Comparison of ENCODE assay signal across 24 cellular contexts in the genomic region with DNA sequence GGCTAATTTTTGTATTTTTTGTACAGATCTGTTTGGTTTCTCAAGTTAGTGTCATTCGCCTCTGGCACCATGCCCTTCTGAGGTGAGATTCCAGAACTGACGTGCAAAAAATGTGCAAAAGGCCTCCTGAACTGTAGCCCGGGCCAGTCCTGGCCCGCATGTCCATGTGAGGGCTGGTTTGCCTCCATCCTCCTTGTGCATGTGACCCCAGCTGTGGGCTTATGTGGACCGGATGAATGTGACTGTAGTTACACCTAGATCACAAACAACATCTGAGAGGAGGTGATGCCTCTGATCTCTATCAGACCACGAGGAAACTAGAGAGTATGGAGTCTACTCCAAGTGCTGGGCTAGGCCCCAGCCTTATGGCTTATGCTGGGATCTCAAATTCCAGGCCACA.
DNase-seq lines count a peak whose midpoint lies in the region; ATAC-seq lines count a peak whose summit lies in the region.
"Had no signal": no experiment of that assay in that cellular context is flagged by ENCODE, and none has a peak within 500 bp of the region (broad histone marks: within the 10 kb centered on the region; RNA-seq: fewer than 3 reads in every experiment).

No MANE protein-coding gene starts in this region.

- H3K27ac ChIP-seq in epithelial cell of prostate (peak overlapping the region; percentile 54), trophoblast cell (ENCODE audit: low read depth, low read length) (no peak overlapping the region)
- H3K27ac ChIP-seq: BLaER1 had no signal

- H3K9ac ChIP-seq in trophoblast cell (ENCODE audit: low read length): no peak overlapping the region
- H3K9ac ChIP-seq: BLaER1 had no signal

- intact Hi-C loops in activated CD4-positive, alpha-beta memory T cell treated with anti-CD3 and anti-CD28 coated beads for 36 hours (cut with micrococcal nuclease): no loop called here
- intact Hi-C loops in cardiac septum (cut with DNase I): loop anchor here (10.0 kb wide), 1 partner anchor 236 kb away; no protein-coding TSS in a partner anchor
- intact Hi-C loops in left cardiac atrium (cut with DNase I): no loop called here

- no peak for DNase-seq in activated CD4-positive, alpha-beta memory T cell treated with anti-CD3 and anti-CD28 coated beads, Interleukin-2, amount 10 ng/mL, durations not matched to agents 7 days and 5 days
- no peak for DNase-seq in activated CD4-positive, alpha-beta memory T cell treated with anti-CD3 and anti-CD28 coated beads for 36 hours
- DNase-seq in cardiac septum (ENCODE audit: low spot score) (peak; percentile 19), left cardiac atrium (no peak), epithelial cell of prostate (ENCODE audit: low read depth, low spot score) (no peak), trophoblast cell (peak; percentile 95 to 96), NCI-H1930 (lab: John Stamatoyannopoulos, UW) (no peak)
- no peak for DNase-seq in activated naive CD4-positive, alpha-beta T cell treated with anti-CD3 and anti-CD28 coated beads, Interleukin-2, amount 10 ng/mL, durations not matched to agents 7 days and 5 days
- DNase-seq: 8988T; ACHN; C1 segment of cervical spinal cord; CD4-positive, alpha-beta memory T cell; CD4-positive, CD25-positive, alpha-beta regulatory T cell; CD8-positive, alpha-beta memory T cell; COR-L47; DMS153; DMS53; DMS79; DND-41; GDM1 had no signal

- no peak overlapping the region for H4K12ac ChIP-seq in trophoblast cell (ENCODE audit: low read depth, low read length)

- H3K79me1 ChIP-seq in trophoblast cell (ENCODE audit: low read length): no peaks in the 10 kb centered on the region

- H3K27me3 Mint-ChIP-seq in activated CD4-positive, alpha-beta memory T cell treated with anti-CD3 and anti-CD28 coated beads, Interleukin-2, amount 10 ng/mL, durations not matched to agents 7 days and 5 days: no peaks in the 10 kb centered on the region
- no peaks in the 10 kb centered on the region for H3K27me3 Mint-ChIP-seq in activated CD4-positive, alpha-beta memory T cell treated with anti-CD3 and anti-CD28 coated beads for 36 hours
- H3K27me3 Mint-ChIP-seq in activated naive CD4-positive, alpha-beta T cell treated with anti-CD3 and anti-CD28 coated beads, Interleukin-2, amount 10 ng/mL, durations not matched to agents 7 days and 5 days: no peaks in the 10 kb centered on the region
- H3K27me3 Mint-ChIP-seq: CD4-positive, alpha-beta memory T cell; CD4-positive, CD25-positive, alpha-beta regulatory T cell had no signal

- no peaks in the 10 kb centered on the region for H3K36me3 ChIP-seq in trophoblast cell (ENCODE audit: control insufficient read depth in 1 of 2, insufficient read depth in 2 of 2, low read length in 2 of 2)
- H3K36me3 ChIP-seq: BE2C had no signal

- ATAC-seq in left cardiac atrium: no peak
- ATAC-seq: GM12878 had no signal

- no peak overlapping the region for H2BK12ac ChIP-seq in trophoblast cell (ENCODE audit: low read length)

- H3K9me3 ChIP-seq in trophoblast cell (ENCODE audit: insufficient read depth, low read depth, low read length): no peaks in the 10 kb centered on the region
- H3K9me3 ChIP-seq: BE2C, BLaER1 had no signal

- no peak overlapping the region for H4K91ac ChIP-seq in trophoblast cell (ENCODE audit: low read depth, low read length)

- CTCF ChIA-PET in activated CD4-positive, alpha-beta memory T cell treated with anti-CD3 and anti-CD28 coated beads, Interleukin-2, amount 10 ng/mL, durations not matched to agents 7 days and 5 days (lab: Charles Lee): interaction anchor here (1.3 kb wide), 1 partner anchor 17 kb away, joined by 4 read pairs; no protein-coding TSS in a partner anchor
- CTCF ChIA-PET in activated CD4-positive, alpha-beta memory T cell treated with anti-CD3 and anti-CD28 coated beads for 36 hours (lab: Charles Lee): no interaction called here
- CTCF ChIA-PET in activated naive CD4-positive, alpha-beta T cell treated with anti-CD3 and anti-CD28 coated beads, Interleukin-2, amount 10 ng/mL, durations not matched to agents 7 days and 5 days (lab: Charles Lee): no interaction called here

- H3K18ac ChIP-seq in trophoblast cell (ENCODE audit: low read length): no peak overlapping the region

- H3K23ac ChIP-seq in trophoblast cell (ENCODE audit: low read length): no peak overlapping the region

- H2AFZ ChIP-seq in trophoblast cell (ENCODE audit: insufficient read depth, low read length, poor library complexity): no peak overlapping the region

- H3K27ac Mint-ChIP-seq in activated CD4-positive, alpha-beta memory T cell treated with anti-CD3 and anti-CD28 coated beads, Interleukin-2, amount 10 ng/mL, durations not matched to agents 7 days and 5 days: peak overlapping the region; percentile 26
- no peak overlapping the region for H3K27ac Mint-ChIP-seq in activated CD4-positive, alpha-beta memory T cell treated with anti-CD3 and anti-CD28 coated beads for 36 hours
- H3K27ac Mint-ChIP-seq in activated naive CD4-positive, alpha-beta T cell treated with anti-CD3 and anti-CD28 coated beads, Interleukin-2, amount 10 ng/mL, durations not matched to agents 7 days and 5 days: no peak overlapping the region
- H3K27ac Mint-ChIP-seq: CD14-positive monocyte had no signal

- H3K4me1 Mint-ChIP-seq in activated CD4-positive, alpha-beta memory T cell treated with anti-CD3 and anti-CD28 coated beads, Interleukin-2, amount 10 ng/mL, durations not matched to agents 7 days and 5 days: peaks cover 8% of the 10 kb centered on the region
- no peaks in the 10 kb centered on the region for H3K4me1 Mint-ChIP-seq in activated CD4-positive, alpha-beta memory T cell treated with anti-CD3 and anti-CD28 coated beads for 36 hours (ENCODE audit: low read depth)
- peaks cover 2% of the 10 kb centered on the region for H3K4me1 Mint-ChIP-seq in activated naive CD4-positive, alpha-beta T cell treated with anti-CD3 and anti-CD28 coated beads, Interleukin-2, amount 10 ng/mL, durations not matched to agents 7 days and 5 days

- no CpG with 5 or more reads among the region's 6 CpGs for WGBS in trophoblast cell (ENCODE audit: extremely low coverage, insufficient coverage, insufficient read length)

- POLR2A ChIA-PET in activated CD4-positive, alpha-beta memory T cell treated with anti-CD3 and anti-CD28 coated beads, Interleukin-2, amount 10 ng/mL, durations not matched to agents 7 days and 5 days (lab: Charles Lee): no interaction called here
- POLR2A ChIA-PET in activated CD4-positive, alpha-beta memory T cell treated with anti-CD3 and anti-CD28 coated beads for 36 hours (lab: Charles Lee): no interaction called here

- no peak overlapping the region for H3K4me3 ChIP-seq in trophoblast cell (ENCODE audit: low read depth, low read length)
- H3K4me3 ChIP-seq: BLaER1, GM12878 had no signal

- no peak overlapping the region for H3K14ac ChIP-seq in trophoblast cell (ENCODE audit: low read length)

- no peak overlapping the region for H3K4me3 Mint-ChIP-seq in activated CD4-positive, alpha-beta memory T cell treated with anti-CD3 and anti-CD28 coated beads, Interleukin-2, amount 10 ng/mL, durations not matched to agents 7 days and 5 days
- no peak overlapping the region for H3K4me3 Mint-ChIP-seq in activated CD4-positive, alpha-beta memory T cell treated with anti-CD3 and anti-CD28 coated beads for 36 hours
- H3K4me3 Mint-ChIP-seq in activated naive CD4-positive, alpha-beta T cell treated with anti-CD3 and anti-CD28 coated beads, Interleukin-2, amount 10 ng/mL, durations not matched to agents 7 days and 5 days: no peak overlapping the region
- H3K4me3 Mint-ChIP-seq: CD14-positive monocyte; CD4-positive, alpha-beta memory T cell; CD4-positive, CD25-positive, alpha-beta regulatory T cell; CD8-positive, alpha-beta memory T cell had no signal

- no peak overlapping the region for H2BK120ac ChIP-seq in trophoblast cell (ENCODE audit: insufficient read depth, low read length, poor library complexity)

- H2AK5ac ChIP-seq in trophoblast cell (ENCODE audit: low read length): no peak overlapping the region

- no peaks in the 10 kb centered on the region for H3K79me2 ChIP-seq in trophoblast cell (ENCODE audit: control insufficient read depth, insufficient read depth, low read length, poor library complexity)

- peaks cover 9% of the 10 kb centered on the region for H3K36me3 Mint-ChIP-seq in activated CD4-positive, alpha-beta memory T cell treated with anti-CD3 and anti-CD28 coated beads, Interleukin-2, amount 10 ng/mL, durations not matched to agents 7 days and 5 days (ENCODE audit: low read depth)
- no peaks in the 10 kb centered on the region for H3K36me3 Mint-ChIP-seq in activated CD4-positive, alpha-beta memory T cell treated with anti-CD3 and anti-CD28 coated beads for 36 hours
- H3K36me3 Mint-ChIP-seq in activated naive CD4-positive, alpha-beta T cell treated with anti-CD3 and anti-CD28 coated beads, Interleukin-2, amount 10 ng/mL, durations not matched to agents 7 days and 5 days: peaks cover 18% of the 10 kb centered on the region

- no peaks in the 10 kb centered on the region for H3K9me3 Mint-ChIP-seq in activated CD4-positive, alpha-beta memory T cell treated with anti-CD3 and anti-CD28 coated beads, Interleukin-2, amount 10 ng/mL, durations not matched to agents 7 days and 5 days
- no peaks in the 10 kb centered on the region for H3K9me3 Mint-ChIP-seq in activated CD4-positive, alpha-beta memory T cell treated with anti-CD3 and anti-CD28 coated beads for 36 hours
- no peaks in the 10 kb centered on the region for H3K9me3 Mint-ChIP-seq in activated naive CD4-positive, alpha-beta T cell treated with anti-CD3 and anti-CD28 coated beads, Interleukin-2, amount 10 ng/mL, durations not matched to agents 7 days and 5 days
- H3K9me3 Mint-ChIP-seq: CD14-positive monocyte; CD4-positive, CD25-positive, alpha-beta regulatory T cell; CD8-positive, alpha-beta memory T cell had no signal

- H4K8ac ChIP-seq in trophoblast cell (ENCODE audit: low read depth, low read length): no peak overlapping the region

- H2BK5ac ChIP-seq in trophoblast cell (ENCODE audit: low read depth, low read length, poor library complexity): no peak overlapping the region

- H3K27me3 ChIP-seq in trophoblast cell (ENCODE audit: insufficient read depth, low read length): no peaks in the 10 kb centered on the region
- H3K27me3 ChIP-seq: BE2C, BLaER1 had no signal

- no peak overlapping the region for H3K4ac ChIP-seq in trophoblast cell (ENCODE audit: low read depth, low read length)

- H3K4me2 ChIP-seq in trophoblast cell (ENCODE audit: low read length): no peak overlapping the region
- H3K4me2 ChIP-seq: BLaER1 had no signal

- H3K4me1 ChIP-seq in trophoblast cell (ENCODE audit: control insufficient read depth in 1 of 2, insufficient read depth in 2 of 2, low read length in 2 of 2): peaks cover 0 to 7% of the 10 kb centered on the region in 2 experiments
- H3K4me1 ChIP-seq: BE2C had no signal

Comparison
In these comparisons a context has a peak if more than half of its experiments do, and no peak if none do; other contexts are left out.
1. DNase-seq: peak in cardiac septum (single experiment) and trophoblast cell (2 of 2); none in activated CD4-positive, alpha-beta memory T cell treated with anti-CD3 and anti-CD28 coated beads, Interleukin-2, amount 10 ng/mL, durations not matched to agents 7 days and 5 days (single experiment), activated CD4-positive, alpha-beta memory T cell treated with anti-CD3 and anti-CD28 coated beads for 36 hours (single experiment), left cardiac atrium (single experiment), epithelial cell of prostate (single experiment), activated naive CD4-positive, alpha-beta T cell treated with anti-CD3 and anti-CD28 coated beads, Interleukin-2, amount 10 ng/mL, durations not matched to agents 7 days and 5 days (single experiment) and NCI-H1930 (0 of 2).